In the genomic region with DNA sequence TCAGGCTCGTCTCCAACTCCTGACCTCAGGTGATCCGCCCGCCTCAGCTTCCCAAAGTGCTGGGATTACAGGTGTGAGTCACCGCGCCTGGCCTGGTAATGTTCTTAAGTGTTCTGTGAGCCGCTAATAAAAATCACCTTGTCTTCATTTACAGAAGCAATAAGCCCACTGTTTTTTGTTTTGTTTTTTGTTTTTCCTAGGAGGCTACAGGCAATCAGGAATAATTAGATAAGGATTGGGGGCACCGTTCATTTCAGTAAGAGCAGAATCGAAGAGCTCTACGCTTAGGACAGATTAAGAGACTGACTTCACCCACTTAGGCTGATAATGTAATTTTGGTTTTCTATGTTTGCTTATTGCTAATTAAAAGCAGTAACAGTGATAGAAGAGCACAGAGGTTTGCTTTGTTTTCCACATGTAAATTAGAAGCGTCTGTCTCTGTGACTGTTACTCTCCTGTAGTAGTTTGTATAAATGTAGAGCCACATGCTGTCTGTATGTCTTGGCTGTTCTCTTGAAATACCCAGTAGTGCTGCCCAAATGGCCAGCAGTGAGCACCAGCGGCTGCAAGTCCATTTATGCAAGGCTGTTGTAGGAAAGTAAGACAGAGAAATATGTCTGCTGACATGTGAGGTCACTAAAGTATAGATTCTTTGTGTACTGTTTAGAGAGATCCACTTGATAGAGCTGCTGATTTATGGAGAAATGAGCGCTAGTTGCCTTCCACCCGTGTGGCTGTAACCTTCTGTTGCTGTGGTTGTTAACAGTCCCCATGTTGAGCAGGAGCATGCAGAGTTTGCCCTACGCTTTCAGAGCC, we compare ENCODE assay signal across 9 cellular contexts. TPM values are rescaled to one million over a fixed set of nuclear protein-coding genes. Genes with fewer than 3 reads are reported as not detected.
DNase-seq lines count a peak whose midpoint lies in the region; ATAC-seq, FAIRE-seq and TF ChIP-seq lines count a peak whose summit lies in the region.
"Had no signal": no experiment of that assay in that cellular context is flagged by ENCODE, and none has a peak within 500 bp of the region (broad histone marks: within the 10 kb centered on the region; RNA-seq: fewer than 3 reads in every experiment).

No MANE protein-coding gene starts in this region.

- FAIRE-seq in urothelium cell line (lab: Jason Lieb, UNC) = no peak
- FAIRE-seq: endometrium had no signal

- TF ChIP-seq CTCF in Caco-2 (IDR thresholded peaks at IDR 0.05; ENCODE audit: insufficient read depth in 1 of 2, low read depth in 1 of 2, low read length in 1 of 2, severe bottlenecking in 1 of 2, unreplicated experiment in 1 of 2) (no peak), HEK293 (tag by site-specific recombination; IDR thresholded peaks at IDR 0.05) (no peak), GM13977 (IDR thresholded peaks at IDR 0.05; ENCODE audit: extremely low read depth, insufficient read depth, missing control alignments) (no peak)

- no peak overlapping the region for H3K4me3 Mint-ChIP-seq in Caco-2 (ENCODE audit: unreplicated experiment)

- in situ Hi-C loops in GM13977 (cut with MboI; ENCODE audit: low pct_unique_long_range_greater_than_20kb, low sequenced_read_pairs, unreplicated experiment) = no loop called here

- 79 to 80% methylated on average over 9 to 13 of the region's 14 CpGs for WGBS in mesodermal cell (ENCODE audit: insufficient coverage in 2 of 2), 2 experiments

- H3K27me3 Mint-ChIP-seq in Caco-2 (ENCODE audit: insufficient read depth, unreplicated experiment) = no peaks in the 10 kb centered on the region

- BruUV-seq in Caco-2 (replicated peaks; lab: Mats Ljungman, UMichigan) = no TSS peak

- no peaks in the 10 kb centered on the region for H3K9me3 Mint-ChIP-seq in Caco-2 (ENCODE audit: unreplicated experiment)

- H3K27me3 ChIP-seq in Caco-2 (replicated peaks; ENCODE audit: control insufficient read depth, insufficient read depth, low read length) = no peaks in the 10 kb centered on the region

- no peak for ATAC-seq in GM21529 (IDR thresholded peaks at IDR 0.05; ENCODE audit: unreplicated experiment)

- H3K27ac Mint-ChIP-seq in Caco-2 (ENCODE audit: unreplicated experiment) = peak overlapping the region; percentile 64

- POLR2A ChIA-PET in Caco-2 (lab: Charles Lee) = interaction anchor here (0.5 kb wide), 1 partner anchor 91 kb away, joined by 3 read pairs; no protein-coding TSS in a partner anchor
- POLR2A ChIA-PET in HEK293 (lab: Yijun Ruan, JAX) = interaction anchor here (0.6 kb wide), 2 partner anchors 22 to 118 kb away, joined by 3 to 6 read pairs; no protein-coding TSS in a partner anchor

- no peaks in the 10 kb centered on the region for H3K9me3 ChIP-seq in Caco-2
- no peaks in the 10 kb centered on the region for H3K9me3 ChIP-seq in HEK293 (ENCODE audit: control insufficient read depth, insufficient read depth, low read depth, low read length)
- H3K9me3 ChIP-seq in SK-N-MC (ENCODE audit: low read depth, low read length) = no peaks in the 10 kb centered on the region
- H3K9me3 ChIP-seq in mesodermal cell (ENCODE audit: control insufficient read depth, low read length) = no peaks in the 10 kb centered on the region

- H3K4me1 ChIP-seq in Caco-2 = peaks cover 46% of the 10 kb centered on the region
- H3K4me1 ChIP-seq in HEK293 (ENCODE audit: control insufficient read depth, insufficient read depth, low read length) = peaks cover 66% of the 10 kb centered on the region
- H3K4me1 ChIP-seq in mesodermal cell (ENCODE audit: control insufficient read depth, insufficient read depth, low read length, poor library complexity, severe bottlenecking) = peaks cover 70% of the 10 kb centered on the region

- CTCF ChIA-PET in Caco-2 (lab: Charles Lee) = no interaction called here
- CTCF ChIA-PET in HEK293 (lab: Yijun Ruan, JAX) = interaction anchor here (0.6 to 1.3 kb wide), 4 partner anchors 9 to 96 kb away, joined by 3 to 4 read pairs (median 3); no protein-coding TSS in a partner anchor

- H3K9ac ChIP-seq in SK-N-MC (ENCODE audit: insufficient read length) = peak overlapping the region; percentile 30

- intact Hi-C loops in Caco-2 (cut with micrococcal nuclease; ENCODE audit: unreplicated experiment) = no loop called here

- no peaks in the 10 kb centered on the region for H3K36me3 Mint-ChIP-seq in Caco-2 (ENCODE audit: insufficient read depth, unreplicated experiment)

- peaks cover 46% of the 10 kb centered on the region for H3K4me1 Mint-ChIP-seq in Caco-2 (ENCODE audit: low read depth, unreplicated experiment)

- H3K4me3 ChIP-seq in Caco-2 (ENCODE audit: low read depth, low read length) (no peak overlapping the region), HEK293 (ENCODE audit: low read depth, low read length) (no peak overlapping the region), SK-N-MC (peak overlapping the region; percentile 72), mesodermal cell (ENCODE audit: extremely low read depth, insufficient read depth, low read length, poor library complexity, severe bottlenecking) (no peak overlapping the region)

- H3K36me3 ChIP-seq in Caco-2 (ENCODE audit: control insufficient read depth, insufficient read depth, low read length) = no peaks in the 10 kb centered on the region
- H3K36me3 ChIP-seq in HEK293 (ENCODE audit: control insufficient read depth in 2 of 2, insufficient read depth in 1 of 2, low read length in 2 of 2) = no peaks in the 10 kb centered on the region
- no peaks in the 10 kb centered on the region for H3K36me3 ChIP-seq in SK-N-MC (ENCODE audit: insufficient read depth, low read length)
- H3K36me3 ChIP-seq in mesodermal cell (ENCODE audit: control insufficient read depth, insufficient read depth, low read length) = peaks cover 4% of the 10 kb centered on the region

- DNase-seq in Caco-2 (no peak), SK-N-MC (ENCODE audit: low read depth, low spot score) (no peak), urothelium cell line (ENCODE audit: low spot score) (no peak), GM13977 (ENCODE audit: low spot score) (no peak), iPS-NIHi7 (ENCODE audit: extremely low spot score) (no peak)

- H3K27ac ChIP-seq in HEK293 (ENCODE audit: extremely low read depth, low read depth, low read length) (peak overlapping the region; percentile 61), SK-N-MC (peak overlapping the region; percentile 60; the same call in 1 of the 2 replicates), mesodermal cell (ENCODE audit: low read depth, low read length, severe bottlenecking) (peak overlapping the region; percentile 91)

TF ChIP-seq in HEK293, 187 proteins besides CTCF, POLR2A, EP300 and RAD21 (continues in another document):
- TF ChIP-seq ZNF292 (tag by site-specific recombination; IDR thresholded peaks at IDR 0.05; ENCODE audit: borderline replicate concordance, low read depth) = no peak
- TF ChIP-seq ZNF571 (tag by site-specific recombination; IDR thresholded peaks at IDR 0.05) = no peak
- TF ChIP-seq MZF1 (tag by site-specific recombination; IDR thresholded peaks at IDR 0.05; ENCODE audit: borderline replicate concordance) = no peak
- TF ChIP-seq ZNF433 (tag by site-specific recombination; IDR thresholded peaks at IDR 0.05; ENCODE audit: low read depth) = no peak
- no peak for TF ChIP-seq ZNF274 (IDR thresholded peaks at IDR 0.05; ENCODE audit: low read length)
- TF ChIP-seq ZNF274 (tag by site-specific recombination; IDR thresholded peaks at IDR 0.05; ENCODE audit: borderline replicate concordance) = no peak
- TF ChIP-seq ZNF112 (tag by site-specific recombination; IDR thresholded peaks at IDR 0.05) = no peak
- no peak for TF ChIP-seq ZNF239 (tag by site-specific recombination; IDR thresholded peaks at IDR 0.05)
- TF ChIP-seq ZNF473 (tag by site-specific recombination; IDR thresholded peaks at IDR 0.05) = no peak
- no peak for TF ChIP-seq HOXC10 (CRISPR knock-in tag; IDR thresholded peaks at IDR 0.05)
- TF ChIP-seq ZNF169 (tag by site-specific recombination; IDR thresholded peaks at IDR 0.05) = no peak
- TF ChIP-seq ZIC2 (tag by site-specific recombination; IDR thresholded peaks at IDR 0.05) = no peak
- no peak for TF ChIP-seq ZNF140 (tag by site-specific recombination; IDR thresholded peaks at IDR 0.05)
- no peak for TF ChIP-seq ZNF837 (tag by site-specific recombination; IDR thresholded peaks at IDR 0.05)
- no peak for TF ChIP-seq ZNF174 (tag by site-specific recombination; IDR thresholded peaks at IDR 0.05)
- TF ChIP-seq ZNF549 (tag by site-specific recombination; IDR thresholded peaks at IDR 0.05) = no peak
- TF ChIP-seq, protein P1, sequence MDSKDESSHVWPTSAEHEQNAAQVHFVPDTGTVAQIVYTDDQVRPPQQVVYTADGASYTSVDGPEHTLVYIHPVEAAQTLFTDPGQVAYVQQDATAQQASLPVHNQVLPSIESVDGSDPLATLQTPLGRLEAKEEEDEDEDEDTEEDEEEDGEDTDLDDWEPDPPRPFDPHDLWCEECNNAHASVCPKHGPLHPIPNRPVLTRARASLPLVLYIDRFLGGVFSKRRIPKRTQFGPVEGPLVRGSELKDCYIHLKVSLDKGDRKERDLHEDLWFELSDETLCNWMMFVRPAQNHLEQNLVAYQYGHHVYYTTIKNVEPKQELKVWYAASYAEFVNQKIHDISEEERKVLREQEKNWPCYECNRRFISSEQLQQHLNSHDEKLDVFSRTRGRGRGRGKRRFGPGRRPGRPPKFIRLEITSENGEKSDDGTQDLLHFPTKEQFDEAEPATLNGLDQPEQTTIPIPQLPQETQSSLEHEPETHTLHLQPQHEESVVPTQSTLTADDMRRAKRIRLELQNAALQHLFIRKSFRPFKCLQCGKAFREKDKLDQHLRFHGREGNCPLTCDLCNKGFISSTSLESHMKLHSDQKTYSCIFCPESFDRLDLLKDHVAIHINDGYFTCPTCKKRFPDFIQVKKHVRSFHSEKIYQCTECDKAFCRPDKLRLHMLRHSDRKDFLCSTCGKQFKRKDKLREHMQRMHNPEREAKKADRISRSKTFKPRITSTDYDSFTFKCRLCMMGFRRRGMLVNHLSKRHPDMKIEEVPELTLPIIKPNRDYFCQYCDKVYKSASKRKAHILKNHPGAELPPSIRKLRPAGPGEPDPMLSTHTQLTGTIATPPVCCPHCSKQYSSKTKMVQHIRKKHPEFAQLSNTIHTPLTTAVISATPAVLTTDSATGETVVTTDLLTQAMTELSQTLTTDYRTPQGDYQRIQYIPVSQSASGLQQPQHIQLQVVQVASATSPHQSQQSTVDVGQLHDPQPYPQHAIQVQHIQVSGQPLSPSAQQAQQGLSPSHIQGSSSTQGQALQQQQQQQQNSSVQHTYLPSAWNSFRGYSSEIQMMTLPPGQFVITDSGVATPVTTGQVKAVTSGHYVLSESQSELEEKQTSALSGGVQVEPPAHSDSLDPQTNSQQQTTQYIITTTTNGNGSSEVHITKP (tag by site-specific recombination; IDR thresholded peaks at IDR 0.05) = no peak

RNA-seq across cellular contexts. Expression of a gene that starts 30.5 kb away (rescaled TPM):
- total RNA-seq in Caco-2 (2022) = 92.0 and 98.9 TPM in 2 replicates
- polyA plus RNA-seq in mesodermal cell (2013, experiment 1 of 2) = 49.7 TPM
- polyA plus RNA-seq in mesodermal cell (2013, experiment 2 of 2) = 42.9 TPM
